12 cellular contexts compared by ENCODE assay signal in the genomic region with DNA sequence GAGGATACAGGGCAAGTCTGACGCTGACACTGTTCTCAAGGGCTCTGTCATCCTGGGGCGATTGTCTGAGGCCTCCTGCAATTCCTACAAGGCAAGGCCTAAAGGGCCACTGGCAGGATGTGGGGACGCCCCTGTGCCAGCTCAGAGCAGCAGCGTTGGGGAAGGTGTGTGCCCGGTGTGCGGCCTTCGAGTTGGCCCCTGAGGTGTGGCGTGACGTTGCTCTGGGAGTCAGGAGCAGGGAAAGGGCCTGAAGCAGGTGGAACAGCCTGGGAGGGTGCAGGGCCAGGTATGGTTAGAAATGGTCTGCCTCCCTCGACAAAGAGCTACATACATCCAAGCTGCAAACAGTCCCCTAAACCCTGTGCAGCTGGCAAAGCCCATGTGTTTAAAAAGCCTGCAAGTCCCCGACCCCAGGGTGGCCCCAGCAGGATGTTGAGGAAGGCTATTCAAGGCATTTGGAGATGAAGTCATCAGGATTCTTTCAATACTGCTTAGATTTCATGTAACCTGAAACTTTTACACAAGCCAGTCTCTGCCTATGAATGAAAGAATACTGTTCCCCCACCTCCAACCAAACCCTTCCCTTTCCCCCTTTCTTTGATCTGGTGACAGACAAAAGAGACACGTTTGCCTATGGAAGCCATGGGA.
DNase-seq lines count a peak whose midpoint lies in the region; TF ChIP-seq lines count a peak whose summit lies in the region.
"Had no signal": no experiment of that assay in that cellular context is flagged by ENCODE, and none has a peak within 500 bp of the region (broad histone marks: within the 10 kb centered on the region; RNA-seq: fewer than 3 reads in every experiment).

No MANE protein-coding gene starts in this region.

- H3K9me3 ChIP-seq in NT2/D1 (ENCODE audit: insufficient read depth, low read length) = no peaks in the 10 kb centered on the region
- no peaks in the 10 kb centered on the region for H3K9me3 ChIP-seq in fibroblast of lung (ENCODE audit: control insufficient read depth, insufficient read depth, low read depth, low read length)
- no peaks in the 10 kb centered on the region for H3K9me3 ChIP-seq in suprapubic skin
- H3K9me3 ChIP-seq: heart right ventricle had no signal

- WGBS in suprapubic skin = 82% methylated on average over 12 of the region's 12 CpGs

- TF ChIP-seq CTCF in fibroblast of lung (conservative IDR thresholded peaks at IDR 0.05 in 1 of 2, IDR thresholded peaks at IDR 0.05 in 1 of 2; ENCODE audit: low read depth in 1 of 2, low read length in 2 of 2) (no peak), suprapubic skin (IDR thresholded peaks at IDR 0.05) (no peak)

- H3K27me3 ChIP-seq in NT2/D1 (ENCODE audit: insufficient read depth, insufficient read length) (no peaks in the 10 kb centered on the region), fibroblast of lung (ENCODE audit: control insufficient read depth, insufficient read depth, low read length) (no peaks in the 10 kb centered on the region), suprapubic skin (no peaks in the 10 kb centered on the region)
- H3K27me3 ChIP-seq: heart right ventricle had no signal

- H3K4me2 ChIP-seq in fibroblast of lung (ENCODE audit: extremely low read depth, insufficient read depth, low read length) = peak overlapping the region; percentile 33

- H3K4me3 ChIP-seq in NT2/D1 (ENCODE audit: insufficient read length, low read depth) (no peak overlapping the region), fibroblast of lung (replicated peaks in 1 of 4; ENCODE audit: control extremely low read depth in 1 of 4, insufficient read depth in 1 of 4, low read depth in 3 of 4, low read length in 4 of 4) (no peak overlapping the region), suprapubic skin (no peak overlapping the region)
- H3K4me3 ChIP-seq: heart right ventricle had no signal

- no peaks in the 10 kb centered on the region for H3K79me2 ChIP-seq in fibroblast of lung (ENCODE audit: control insufficient read depth, insufficient read depth, low read length)

- DNase-seq in DMS153 (lab: John Stamatoyannopoulos, UW) (peak; percentile 18), DMS153 treated with DMSO at 0.1 percent for 48 hours (lab: John Stamatoyannopoulos, UW; ENCODE audit: unreplicated experiment) (no peak), NT2/D1 (ENCODE audit: low read depth, low spot score) (peak; percentile 57), fibroblast of lung (ENCODE audit: low read depth in 2 of 2) (peak; percentile 93), smooth muscle cell of the brain vasculature (ENCODE audit: low read depth, low spot score) (peak; percentile 49), suprapubic skin (ENCODE audit: low spot score in 2 of 2) (no peak), HuH-7.5 (ENCODE audit: low spot score) (no peak), MV-4-11 (lab: John Stamatoyannopoulos, UW) (no peak)
- DNase-seq: 8988T, activated gamma-delta T cell, heart right ventricle, SHP77 had no signal

- peak overlapping the region; percentile 36 for H2AFZ ChIP-seq in fibroblast of lung (ENCODE audit: low read length)

- H3K36me3 ChIP-seq in NT2/D1 (ENCODE audit: insufficient read depth, insufficient read length, low read length) = no peaks in the 10 kb centered on the region
- H3K36me3 ChIP-seq in fibroblast of lung (ENCODE audit: control insufficient read depth, insufficient read depth, low read length) = no peaks in the 10 kb centered on the region
- no peaks in the 10 kb centered on the region for H3K36me3 ChIP-seq in suprapubic skin
- H3K36me3 ChIP-seq: heart right ventricle had no signal

- no peaks in the 10 kb centered on the region for H4K20me1 ChIP-seq in fibroblast of lung (ENCODE audit: control insufficient read depth, extremely low read depth, insufficient read depth, low read length)

- H3K9ac ChIP-seq in NT2/D1 (ENCODE audit: insufficient read length, low read depth) (no peak overlapping the region), fibroblast of lung (ENCODE audit: insufficient read depth, low read length) (no peak overlapping the region)

- TF ChIP-seq POLR2A in suprapubic skin (IDR thresholded peaks at IDR 0.05) = no peak

- peaks cover 5% of the 10 kb centered on the region for H3K4me1 ChIP-seq in NT2/D1 (ENCODE audit: insufficient read depth, insufficient read length)
- peaks cover 12% of the 10 kb centered on the region for H3K4me1 ChIP-seq in fibroblast of lung (ENCODE audit: control insufficient read depth, extremely low read depth, insufficient read depth, low read length)
- H3K4me1 ChIP-seq in suprapubic skin = peaks cover 3% of the 10 kb centered on the region

- no peak for TF ChIP-seq EP300 in suprapubic skin (IDR thresholded peaks at IDR 0.05)

- peak overlapping the region; percentile 24 for H3K27ac ChIP-seq in fibroblast of lung (ENCODE audit: insufficient read depth, low read length)
- H3K27ac ChIP-seq in suprapubic skin = no peak overlapping the region
- H3K27ac ChIP-seq: heart right ventricle had no signal

Comparison
In these comparisons a context has a peak if more than half of its experiments do, and no peak if none do; other contexts are left out.
1. DNase-seq: peak in DMS153 (single experiment), NT2/D1 (single experiment), fibroblast of lung (2 of 2) and smooth muscle cell of the brain vasculature (single experiment); none in DMS153 treated with DMSO at 0.1 percent for 48 hours (single experiment), suprapubic skin (0 of 2), HuH-7.5 (single experiment) and MV-4-11 (single experiment).